ENCODE assay signal across 8 cellular contexts in genomic region chr2:68832161-68832869, GRCh38. TPM values are rescaled to one million over a fixed set of nuclear protein-coding genes. Genes with fewer than 3 reads are reported as not detected.
DNase-seq lines count a peak whose midpoint lies in the region; ATAC-seq and TF ChIP-seq lines count a peak whose summit lies in the region.

No MANE protein-coding gene starts in this region.

- H3K36me3 ChIP-seq in colonic mucosa = no peaks in the 10 kb centered on the region

- no peak overlapping the region for H3K4me3 ChIP-seq in colonic mucosa

- peak; percentile 71 for ATAC-seq in HG03175 (IDR thresholded peaks at IDR 0.05; ENCODE audit: unreplicated experiment)

- no peak for TF ChIP-seq CTCF in colonic mucosa (IDR thresholded peaks at IDR 0.05)

- peaks cover 8% of the 10 kb centered on the region for H3K4me1 ChIP-seq in colonic mucosa

- H3K27ac ChIP-seq in colonic mucosa = peak overlapping the region; percentile 56

- intact Hi-C loops in colonic mucosa (cut with DNase I) = no loop called here

- peak; percentile 42 for DNase-seq in NK-92 treated with Interleukin-12 subunit alpha and Interleukin-12 subunit beta, amount 100 ng/mL, for 24 hours (lab: John Stamatoyannopoulos, UW)
- no peak for DNase-seq in NK-92 (lab: John Stamatoyannopoulos, UW; ENCODE audit: unreplicated experiment)
- peak; percentile 8 for DNase-seq in T-helper 22 cell (ENCODE audit: low read depth)
- peak; percentile 44 for DNase-seq in colonic mucosa
- peak; percentile 61 for DNase-seq in mucosa of gallbladder (ENCODE audit: low spot score)
- DNase-seq in stromal cell of bone marrow (ENCODE audit: low read depth) = peak; percentile 68
- no peak for DNase-seq in central memory CD4-positive, alpha-beta T cell

- H3K9ac ChIP-seq in colonic mucosa (ENCODE audit: low read depth in 2 of 2, low read length in 2 of 2) = no peak overlapping the region

- no peaks in the 10 kb centered on the region for H3K9me3 ChIP-seq in colonic mucosa

- H3K27me3 ChIP-seq in colonic mucosa = no peaks in the 10 kb centered on the region

RNA-seq across cellular contexts. Expression of gene BMP10, which starts 38.9 kb away (rescaled TPM):
- total RNA-seq in colonic mucosa (not detected), mucosa of gallbladder (not detected)

Comparison
In these comparisons a context has a peak if more than half of its experiments do, and no peak if none do; other contexts are left out.
1. DNase-seq: peak in NK-92 treated with Interleukin-12 subunit alpha and Interleukin-12 subunit beta, amount 100 ng/mL, for 24 hours (single experiment), T-helper 22 cell (single experiment), colonic mucosa (single experiment), mucosa of gallbladder (single experiment) and stromal cell of bone marrow (single experiment); none in NK-92 (single experiment) and central memory CD4-positive, alpha-beta T cell (single experiment).